In genomic region chr1:212606042-212606733, GRCh38 we compare ENCODE assay signal across 8 cellular contexts. TPM values are rescaled to one million over a fixed set of nuclear protein-coding genes. Genes with fewer than 3 reads are reported as not detected.
A peak's percentile ranks its signal among the peaks of the same experiment; 100 is the strongest.
DNase-seq lines count a peak whose midpoint lies in the region; ATAC-seq, FAIRE-seq and TF ChIP-seq lines count a peak whose summit lies in the region.

No MANE protein-coding gene starts in this region.

- POLR2A ChIA-PET in PC-3 (lab: Charles Lee; ENCODE audit: unreplicated experiment), result interaction anchor here (0.7 kb wide), 1 partner anchor 12 kb away, joined by 5 read pairs; no protein-coding TSS in a partner anchor

- no peak for TF ChIP-seq CTCF in GM12864 (IDR thresholded peaks at IDR 0.05; ENCODE audit: low read depth, low read length, missing control alignments)
- TF ChIP-seq CTCF in PC-3 (conservative IDR thresholded peaks at IDR 0.05; ENCODE audit: low read depth, low read length), result no peak
- no peak for TF ChIP-seq CTCF in endothelial cell (IDR thresholded peaks at IDR 0.05; ENCODE audit: unreplicated experiment)

- H3F3A ChIP-seq in PC-3 (ENCODE audit: low read length, unreplicated experiment), result peaks cover 5% of the 10 kb centered on the region

- no peaks in the 10 kb centered on the region for H3K36me3 ChIP-seq in PC-3 (ENCODE audit: low read depth, low read length)

- peaks cover 14% of the 10 kb centered on the region for H3K4me1 Mint-ChIP-seq in endothelial cell (ENCODE audit: unreplicated experiment)

- peaks cover 19% of the 10 kb centered on the region for H3K79me2 ChIP-seq in PC-3 (ENCODE audit: low read length)

- peak overlapping the region; percentile 42 for H3K4me3 Mint-ChIP-seq in endothelial cell (ENCODE audit: unreplicated experiment)

- DNase-seq in GM12864 (ENCODE audit: low read depth) (no peak), PC-3 (no peak), endothelial cell (ENCODE audit: low spot score) (no peak), retina (peak; percentile 35), OCI-M2 (lab: John Stamatoyannopoulos, UW; ENCODE audit: unreplicated experiment) (no peak), H54 (ENCODE audit: insufficient read length, low spot score) (no peak)
- no peak for DNase-seq in activated CD4-positive, CD25-positive, alpha-beta regulatory T cell treated with anti-CD3 and anti-CD28 coated beads, Interleukin-2, amount 50 U/mL, for 72 hours

- no peak for ATAC-seq in PC-3
- ATAC-seq in HG03159 (IDR thresholded peaks at IDR 0.05; ENCODE audit: unreplicated experiment), result no peak

- H3K9me3 ChIP-seq in PC-3 (ENCODE audit: low read length), result no peaks in the 10 kb centered on the region

- 0 out of 2 replicates have a peak overlapping the region, but pooled peaks have one; percentile 3 for H2AFZ ChIP-seq in PC-3 (ENCODE audit: low read length)

- no peaks in the 10 kb centered on the region for H3K9me2 ChIP-seq in PC-3 (replicated peaks; ENCODE audit: low read length)

- H3K27ac Mint-ChIP-seq in endothelial cell (ENCODE audit: unreplicated experiment), result no peak overlapping the region

- H3K27me3 Mint-ChIP-seq in endothelial cell (ENCODE audit: unreplicated experiment), result peaks cover 16% of the 10 kb centered on the region

- CTCF ChIA-PET in PC-3 (lab: Charles Lee), result interaction anchor here (0.7 kb wide), 1 partner anchor 16 kb away, joined by 4 read pairs; no protein-coding TSS in a partner anchor

- H3K36me3 Mint-ChIP-seq in endothelial cell (ENCODE audit: low read depth, unreplicated experiment), result peaks cover 3% of the 10 kb centered on the region

- H3K9ac ChIP-seq in PC-3 (ENCODE audit: low read length), result peak overlapping the region; percentile 83

- H3K27ac ChIP-seq in PC-3 (ENCODE audit: low read length), result no peak overlapping the region

- H3K4me3 ChIP-seq in GM12864 (ENCODE audit: low read depth, low read length) (peak overlapping the region; percentile 84; the same call in 1 of the 2 replicates), PC-3 (ENCODE audit: low read length) (peak overlapping the region; percentile 78)

- BruUV-seq in PC-3 (replicated peaks; lab: Mats Ljungman, UMichigan), result no TSS peak

- H3K9me3 Mint-ChIP-seq in endothelial cell (ENCODE audit: unreplicated experiment), result no peaks in the 10 kb centered on the region

- FAIRE-seq in H54 (lab: Jason Lieb, UNC), result no peak

- peaks cover 49% of the 10 kb centered on the region for H3K4me1 ChIP-seq in PC-3 (ENCODE audit: insufficient read depth, low read length)

- intact Hi-C loops in PC-3 (cut with micrococcal nuclease), result loop anchor here (5.0 kb wide), 4 partner anchors 116 to 466 kb away; no protein-coding TSS in a partner anchor

- peaks cover 40% of the 10 kb centered on the region for H3K27me3 ChIP-seq in PC-3 (ENCODE audit: low read length)

- peaks cover 19% of the 10 kb centered on the region for H4K20me1 ChIP-seq in PC-3 (ENCODE audit: low read length)

- H3K4me2 ChIP-seq in PC-3 (ENCODE audit: low read length), result peak overlapping the region; percentile 95

- TF ChIP-seq POLR2A in H54 (IDR thresholded peaks at IDR 0.05; ENCODE audit: low read depth, low read length), result no peak

RNA-seq across cellular contexts. Expression of gene ATF3, which starts 2.4 kb away (rescaled TPM):
- total RNA-seq in PC-3 (2014; rRNA removed) (275 and 335 TPM in 2 replicates), endothelial cell (ENCODE audit: unreplicated experiment) (1.8 TPM)

Comparison
In these comparisons a context has a peak if more than half of its experiments do, and no peak if none do; other contexts are left out.
1. RNA of gene ATF3, which starts 2.4 kb away (total RNA-seq): 275 to 335 TPM in PC-3; 1.8 TPM in endothelial cell (single experiment); every median in the first group is over 10 times any median in the second.